In the genomic region with DNA sequence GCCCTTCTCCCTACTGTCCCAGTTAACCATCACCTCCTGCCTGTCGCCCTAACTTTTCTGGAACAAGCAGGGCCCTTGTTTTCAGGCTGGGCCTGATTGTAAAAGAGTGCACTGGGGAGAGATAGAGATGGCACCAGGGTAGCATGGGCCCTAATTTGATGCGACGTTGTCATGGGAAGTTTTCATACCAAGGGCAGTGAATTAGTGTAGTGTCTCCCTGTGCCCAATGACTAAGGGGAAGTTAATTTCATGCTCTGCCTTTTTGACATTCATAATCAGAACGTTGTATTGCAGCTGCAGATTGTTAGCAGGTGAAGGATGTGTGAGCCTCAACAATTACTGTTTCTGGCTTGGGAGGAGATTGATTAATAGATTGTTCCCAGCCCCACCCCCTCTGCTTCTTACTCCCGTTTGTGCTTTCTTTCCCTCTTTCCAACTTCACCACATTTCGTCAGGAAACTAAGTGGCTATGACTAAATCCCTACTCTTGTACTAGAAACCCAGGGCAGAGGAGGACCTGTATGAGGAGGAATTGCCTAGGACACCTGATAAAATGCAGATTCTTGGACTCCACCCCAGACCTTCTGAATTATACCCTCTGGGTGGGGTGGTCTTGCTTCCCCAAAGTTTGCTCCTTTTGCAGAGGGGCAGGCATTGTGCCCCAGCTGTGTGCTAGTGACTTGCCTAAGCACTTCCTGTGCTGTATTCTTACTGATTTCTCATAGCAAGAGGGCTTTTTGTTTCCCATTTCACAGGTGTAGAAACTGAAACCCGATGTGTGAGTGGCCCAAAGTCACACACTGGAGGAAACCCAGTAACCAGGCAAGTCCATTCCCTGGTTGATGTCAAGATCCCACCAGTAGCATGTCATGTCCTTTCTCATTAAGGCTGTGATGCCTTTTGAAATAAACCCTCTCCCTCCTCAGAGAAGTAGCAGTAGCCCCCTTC, we compare ENCODE assay signal across 9 cellular contexts. TPM values are rescaled to one million over a fixed set of nuclear protein-coding genes. Genes with fewer than 3 reads are reported as not detected.
A peak's percentile ranks its signal among the peaks of the same experiment; 100 is the strongest.
DNase-seq lines count a peak whose midpoint lies in the region; ATAC-seq lines count a peak whose summit lies in the region.
"Had no signal": no experiment of that assay in that cellular context is flagged by ENCODE, and none has a peak within 500 bp of the region (broad histone marks: within the 10 kb centered on the region; RNA-seq: fewer than 3 reads in every experiment).

No MANE protein-coding gene starts in this region.

- H3K27ac Mint-ChIP-seq in natural killer cell treated with Interleukin-12 subunit alpha and Interleukin-12 subunit beta and Interleukin-15 and Interleukin-18, amount 100 ng/mL, for 72 hours: peak overlapping the region in 1 of 2 donors; percentile 39

- H3K9me3 Mint-ChIP-seq in natural killer cell treated with Interleukin-12 subunit alpha and Interleukin-12 subunit beta and Interleukin-15 and Interleukin-18, amount 100 ng/mL, for 72 hours: no peaks in the 10 kb centered on the region

- DNase-seq in NCI-H1417 (lab: John Stamatoyannopoulos, UW) (peak in 2 of 3 experiments; percentile 21 to 63), NCI-H1417 treated with DMSO at 0.1 percent for 48 hours (lab: John Stamatoyannopoulos, UW) (no peak), mesenteric fat pad (ENCODE audit: low spot score) (no peak), DMS79 treated with DMSO at 0.1 percent for 48 hours (lab: John Stamatoyannopoulos, UW) (no peak), NCI-H82 treated with DMSO at 0.1 percent for 48 hours (lab: John Stamatoyannopoulos, UW; ENCODE audit: unreplicated experiment) (no peak)
- DNase-seq in natural killer cell treated with Interleukin-12 subunit alpha and Interleukin-12 subunit beta and Interleukin-15 and Interleukin-18, amount 100 ng/mL, for 72 hours (ENCODE audit: low spot score): no peak
- DNase-seq: small intestine had no signal

- ATAC-seq in GM21737 (IDR thresholded peaks at IDR 0.05; ENCODE audit: unreplicated experiment) (peak; percentile 97), HG03521 (IDR thresholded peaks at IDR 0.05; ENCODE audit: unreplicated experiment) (peak; percentile 91)
- peak; percentile 71 to 79 for ATAC-seq in natural killer cell treated with Interleukin-12 subunit alpha and Interleukin-12 subunit beta and Interleukin-15 and Interleukin-18, amount 100 ng/mL, for 72 hours

- peak overlapping the region; percentile 40 for H3K4me3 Mint-ChIP-seq in natural killer cell treated with Interleukin-12 subunit alpha and Interleukin-12 subunit beta and Interleukin-15 and Interleukin-18, amount 100 ng/mL, for 72 hours

- H3K4me1 Mint-ChIP-seq in natural killer cell treated with Interleukin-12 subunit alpha and Interleukin-12 subunit beta and Interleukin-15 and Interleukin-18, amount 100 ng/mL, for 72 hours (ENCODE audit: low read depth in 2 of 2): peaks cover 9 to 14% of the 10 kb centered on the region in 2 donors

- H3K36me3 Mint-ChIP-seq in natural killer cell treated with Interleukin-12 subunit alpha and Interleukin-12 subunit beta and Interleukin-15 and Interleukin-18, amount 100 ng/mL, for 72 hours: no peaks in the 10 kb centered on the region

- H3K27me3 Mint-ChIP-seq in natural killer cell treated with Interleukin-12 subunit alpha and Interleukin-12 subunit beta and Interleukin-15 and Interleukin-18, amount 100 ng/mL, for 72 hours: peaks cover 0 to 4% of the 10 kb centered on the region in 2 donors

RNA-seq across cellular contexts. Expression of gene DAB2IP, which starts 56.3 kb away (rescaled TPM):
- total RNA-seq in natural killer cell treated with Interleukin-12 subunit alpha and Interleukin-12 subunit beta and Interleukin-15 and Interleukin-18, amount 100 ng/mL, for 72 hours: under 1 TPM; 0.07 to 0.53 TPM
- total RNA-seq in mesenteric fat pad: 86.1 TPM

Comparison
In these comparisons a context has a peak if more than half of its experiments do, and no peak if none do; other contexts are left out.
1. DNase-seq: peak in NCI-H1417 (2 of 3); none in NCI-H1417 treated with DMSO at 0.1 percent for 48 hours (single experiment), natural killer cell treated with Interleukin-12 subunit alpha and Interleukin-12 subunit beta and Interleukin-15 and Interleukin-18, amount 100 ng/mL, for 72 hours (single experiment), mesenteric fat pad (single experiment), DMS79 treated with DMSO at 0.1 percent for 48 hours (single experiment) and NCI-H82 treated with DMSO at 0.1 percent for 48 hours (single experiment).
2. RNA of gene DAB2IP, which starts 56.3 kb away (total RNA-seq): 86.1 TPM in mesenteric fat pad (single experiment); 0.07 to 0.53 TPM in natural killer cell treated with Interleukin-12 subunit alpha and Interleukin-12 subunit beta and Interleukin-15 and Interleukin-18, amount 100 ng/mL, for 72 hours; every median in the first group is over 10 times any median in the second.
3. Peak in every context shown above with its lines, with median percentiles within 50 percentile points of each other: ATAC-seq.